ENCODE assay signal across 8 cellular contexts in the genomic region with DNA sequence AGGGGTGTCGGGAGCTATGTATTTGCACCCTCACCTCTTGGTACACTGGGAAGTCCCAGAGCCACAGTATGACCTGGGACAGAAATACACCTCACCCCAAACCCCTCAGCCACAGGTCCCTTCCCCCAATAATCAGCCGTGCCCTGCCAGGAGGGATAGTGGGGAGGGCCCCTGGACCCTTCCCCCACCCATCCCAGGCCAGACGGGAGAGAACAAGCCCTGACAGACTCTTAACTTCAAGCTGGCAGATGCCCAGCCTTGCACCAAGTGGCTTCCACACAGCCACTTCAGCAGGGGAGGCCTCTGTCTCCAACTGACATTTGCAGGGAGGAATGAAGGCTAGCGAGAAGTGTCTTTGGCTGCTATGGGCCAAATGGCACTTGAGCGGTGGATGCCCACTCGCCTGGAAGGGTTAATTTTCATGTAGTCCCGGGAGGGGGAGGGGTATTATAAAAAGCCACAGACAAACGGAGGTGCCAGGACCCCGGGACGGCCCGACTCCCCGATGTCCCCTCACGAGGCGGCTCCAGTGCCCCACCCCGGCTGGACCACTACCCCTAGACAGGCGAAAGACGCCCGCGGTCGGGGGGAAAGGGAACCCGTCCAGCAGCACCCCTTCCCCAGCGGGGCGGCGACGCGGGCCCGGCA. TPM values are rescaled to one million over a fixed set of nuclear protein-coding genes. Genes with fewer than 3 reads are reported as not detected.
A peak's percentile ranks its signal among the peaks of the same experiment; 100 is the strongest.
DNase-seq lines count a peak whose midpoint lies in the region; ATAC-seq lines count a peak whose summit lies in the region.

No MANE protein-coding gene starts in this region.

- peak in 1 of 2 donors; percentile 7 for ATAC-seq in activated T-cell treated with anti-CD3 and anti-CD28 coated beads, Interleukin-2, amount 50 U/mL, for 72 hours (replicated peaks in 1 of 2)
- ATAC-seq in stimulated activated memory B cell treated with anti-CD40 and anti-IgM and Interleukin-4, amounts not matched to agents 10 μg/mL and 1 μg/mL and 100 μg/mL, for 72 hours: no peak
- no peak for ATAC-seq in GM18502 (IDR thresholded peaks at IDR 0.05; ENCODE audit: poor library complexity, unreplicated experiment)

- H3K4me1 Mint-ChIP-seq in activated T-cell treated with anti-CD3 and anti-CD28 coated beads, Interleukin-2, amount 50 U/mL, for 72 hours (ENCODE audit: low read depth): peaks cover 8% of the 10 kb centered on the region
- peaks cover 17% of the 10 kb centered on the region for H3K4me1 Mint-ChIP-seq in stimulated activated memory B cell treated with anti-CD40 and anti-IgM and Interleukin-4, amounts not matched to agents 10 μg/mL and 1 μg/mL and 100 μg/mL, for 72 hours

- no peak overlapping the region for H3K27ac Mint-ChIP-seq in activated T-cell treated with anti-CD3 and anti-CD28 coated beads, Interleukin-2, amount 50 U/mL, for 72 hours
- no peak overlapping the region for H3K27ac Mint-ChIP-seq in stimulated activated memory B cell treated with anti-CD40 and anti-IgM and Interleukin-4, amounts not matched to agents 10 μg/mL and 1 μg/mL and 100 μg/mL, for 72 hours

- H3K4me3 Mint-ChIP-seq in activated T-cell treated with anti-CD3 and anti-CD28 coated beads, Interleukin-2, amount 50 U/mL, for 72 hours: peak overlapping the region; percentile 24 to 61
- peak overlapping the region; percentile 14 for H3K4me3 Mint-ChIP-seq in stimulated activated memory B cell treated with anti-CD40 and anti-IgM and Interleukin-4, amounts not matched to agents 10 μg/mL and 1 μg/mL and 100 μg/mL, for 72 hours

- H3K27me3 Mint-ChIP-seq in activated T-cell treated with anti-CD3 and anti-CD28 coated beads, Interleukin-2, amount 50 U/mL, for 72 hours (ENCODE audit: low read depth): peaks cover 28% of the 10 kb centered on the region
- peaks cover 50% of the 10 kb centered on the region for H3K27me3 Mint-ChIP-seq in stimulated activated memory B cell treated with anti-CD40 and anti-IgM and Interleukin-4, amounts not matched to agents 10 μg/mL and 1 μg/mL and 100 μg/mL, for 72 hours

- H3K9me3 Mint-ChIP-seq in activated T-cell treated with anti-CD3 and anti-CD28 coated beads, Interleukin-2, amount 50 U/mL, for 72 hours: no peaks in the 10 kb centered on the region
- H3K9me3 Mint-ChIP-seq in stimulated activated memory B cell treated with anti-CD40 and anti-IgM and Interleukin-4, amounts not matched to agents 10 μg/mL and 1 μg/mL and 100 μg/mL, for 72 hours: no peaks in the 10 kb centered on the region

- H3K36me3 Mint-ChIP-seq in activated T-cell treated with anti-CD3 and anti-CD28 coated beads, Interleukin-2, amount 50 U/mL, for 72 hours (ENCODE audit: insufficient read depth in 2 of 2): peaks cover 0 to 3% of the 10 kb centered on the region in 2 donors
- no peaks in the 10 kb centered on the region for H3K36me3 Mint-ChIP-seq in stimulated activated memory B cell treated with anti-CD40 and anti-IgM and Interleukin-4, amounts not matched to agents 10 μg/mL and 1 μg/mL and 100 μg/mL, for 72 hours

- DNase-seq in activated T-cell treated with anti-CD3 and anti-CD28 coated beads, Interleukin-2, amount 50 U/mL, for 72 hours: no peak
- DNase-seq in activated T-cell treated with anti-CD3 and anti-CD28 coated beads, Interleukin-2, amount 50 U/mL, for 48 hours: no peak
- DNase-seq in astrocyte of the hippocampus (ENCODE audit: low read depth, low spot score) (peak; percentile 74), iPS-NIHi11 (ENCODE audit: low spot score) (peak; percentile 43), superior temporal gyrus (ENCODE audit: extremely low spot score) (no peak)
- DNase-seq in activated CD8-positive, alpha-beta memory T cell treated with anti-CD3 and anti-CD28 coated beads, Interleukin-2, amount 50 U/mL, for 4 hours: no peak

RNA-seq across cellular contexts. Expression of a gene that starts 0.5 kb away (rescaled TPM):
- total RNA-seq in activated T-cell treated with anti-CD3 and anti-CD28 coated beads, Interleukin-2, amount 50 U/mL, for 72 hours: not detected

RNA-seq across cellular contexts. Expression of a gene that starts 51.1 kb away (rescaled TPM):
- total RNA-seq in activated T-cell treated with anti-CD3 and anti-CD28 coated beads, Interleukin-2, amount 50 U/mL, for 72 hours: 100 to 1,000 TPM; 252 to 274 TPM

RNA-seq across cellular contexts. Expression of a gene that starts 51.7 kb away (rescaled TPM):
- total RNA-seq in activated T-cell treated with anti-CD3 and anti-CD28 coated beads, Interleukin-2, amount 50 U/mL, for 72 hours: 10 to 100 TPM; 61.2 to 77.4 TPM

Comparison
In these comparisons a context has a peak if more than half of its experiments do, and no peak if none do; other contexts are left out.
1. DNase-seq: peak in astrocyte of the hippocampus (single experiment) and iPS-NIHi11 (single experiment); none in activated T-cell treated with anti-CD3 and anti-CD28 coated beads, Interleukin-2, amount 50 U/mL, for 72 hours (0 of 2), activated T-cell treated with anti-CD3 and anti-CD28 coated beads, Interleukin-2, amount 50 U/mL, for 48 hours (0 of 2), activated CD8-positive, alpha-beta memory T cell treated with anti-CD3 and anti-CD28 coated beads, Interleukin-2, amount 50 U/mL, for 4 hours (single experiment) and superior temporal gyrus (single experiment).